ENCODE assay signal across 8 cellular contexts in the genomic region with DNA sequence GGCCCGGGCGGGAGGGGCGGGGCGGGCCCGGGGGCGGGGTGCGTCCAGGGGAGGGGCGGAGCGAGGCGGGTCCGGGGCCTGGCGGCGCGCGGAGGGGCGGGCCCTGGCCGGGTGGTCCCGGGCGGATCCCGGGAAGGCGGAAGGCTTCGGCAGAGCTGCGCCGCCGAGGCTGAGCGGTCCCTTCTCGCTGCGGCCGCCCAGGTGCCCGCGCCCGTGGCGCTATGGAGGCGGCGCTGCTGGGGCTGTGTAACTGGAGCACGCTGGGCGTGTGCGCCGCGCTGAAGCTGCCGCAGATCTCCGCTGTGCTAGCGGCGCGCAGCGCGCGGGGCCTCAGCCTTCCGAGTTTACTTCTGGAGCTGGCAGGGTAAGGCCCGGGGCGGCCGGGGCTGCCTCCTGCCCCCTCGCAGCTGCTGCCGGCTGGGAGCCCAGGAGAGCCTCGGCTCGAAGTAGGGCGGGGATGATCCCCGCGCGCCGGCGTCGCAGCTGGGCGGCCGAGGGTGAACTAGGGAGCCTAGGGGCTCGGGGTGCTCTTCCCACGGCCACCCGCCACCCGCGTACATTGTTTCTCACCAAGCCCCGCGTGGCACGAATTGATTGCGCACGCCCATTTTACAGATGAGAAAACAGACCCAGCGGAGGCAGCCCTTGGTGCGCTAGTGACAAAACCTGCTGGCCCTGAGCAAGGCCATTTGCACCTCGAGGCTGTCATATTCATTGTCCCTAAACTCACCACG. TPM values are rescaled to one million over a fixed set of nuclear protein-coding genes. Genes with fewer than 3 reads are reported as not detected.
DNase-seq lines count a peak whose midpoint lies in the region; ATAC-seq and TF ChIP-seq lines count a peak whose summit lies in the region.

SLC66A3 (plus strand) TSS at position 142 of the 734 bp plus-strand sequence; CDS start at position 222, 80 bp downstream.

- peak within 1 kb of the TSS; percentile 88 for H3K4me3 ChIP-seq in left ventricle myocardium inferior

- H3K36me3 Mint-ChIP-seq in activated naive CD4-positive, alpha-beta T cell treated with anti-CD3 and anti-CD28 coated beads, Interleukin-2, amount 50 U/mL, for 24 hours, result no peaks in the 10 kb centered on the region

- no peaks in the 10 kb centered on the region for H3K9me3 ChIP-seq in left ventricle myocardium inferior (replicated peaks)

- H3K27ac ChIP-seq in left ventricle myocardium inferior (replicated peaks), result peak within 1 kb of the TSS; percentile 97

- peak within 1 kb of the TSS; percentile 41 for H3K27ac Mint-ChIP-seq in activated naive CD4-positive, alpha-beta T cell treated with anti-CD3 and anti-CD28 coated beads, Interleukin-2, amount 50 U/mL, for 24 hours

- peaks cover 20% of the 10 kb centered on the region for H3K4me1 Mint-ChIP-seq in activated naive CD4-positive, alpha-beta T cell treated with anti-CD3 and anti-CD28 coated beads, Interleukin-2, amount 50 U/mL, for 24 hours

- H3K9me3 Mint-ChIP-seq in activated naive CD4-positive, alpha-beta T cell treated with anti-CD3 and anti-CD28 coated beads, Interleukin-2, amount 50 U/mL, for 24 hours, result no peaks in the 10 kb centered on the region

- peaks cover 27% of the 10 kb centered on the region for H3K4me1 ChIP-seq in left ventricle myocardium inferior

- no peaks in the 10 kb centered on the region for H3K27me3 ChIP-seq in left ventricle myocardium inferior (ENCODE audit: low read depth)

- intact Hi-C loops in left ventricle myocardium inferior (cut with micrococcal nuclease), result no loop called here

- ATAC-seq in GM19467 (IDR thresholded peaks at IDR 0.05; ENCODE audit: unreplicated experiment) (peak; percentile 80), HG03565 (IDR thresholded peaks at IDR 0.05; ENCODE audit: unreplicated experiment) (peak; percentile 83)

- H3K4me3 Mint-ChIP-seq in activated naive CD4-positive, alpha-beta T cell treated with anti-CD3 and anti-CD28 coated beads, Interleukin-2, amount 50 U/mL, for 24 hours, result peak within 1 kb of the TSS; percentile 84

- TF ChIP-seq CTCF in left ventricle myocardium inferior (IDR thresholded peaks at IDR 0.05; ENCODE audit: borderline replicate concordance), result peak; percentile 15

- DNase-seq in DMS79 (lab: John Stamatoyannopoulos, UW) (peak; percentile 81), NCI-H748 treated with DMSO at 0.1 percent for 48 hours (lab: John Stamatoyannopoulos, UW) (peak; percentile 87), left ventricle myocardium inferior (no peak), retina (peak; percentile 93), activated gamma-delta T cell treated with Interleukin-2 at 50 U/mL for 16 hours (no peak)

- no peaks in the 10 kb centered on the region for H3K36me3 ChIP-seq in left ventricle myocardium inferior

- H3K27me3 Mint-ChIP-seq in activated naive CD4-positive, alpha-beta T cell treated with anti-CD3 and anti-CD28 coated beads, Interleukin-2, amount 50 U/mL, for 24 hours, result no peaks in the 10 kb centered on the region

RNA-seq across cellular contexts. Expression of gene SLC66A3, which starts in this region (rescaled TPM):
- 7.8 TPM for total RNA-seq in left ventricle myocardium inferior

Comparison
In these comparisons a context has a peak if more than half of its experiments do, and no peak if none do; other contexts are left out.
1. DNase-seq: peak in DMS79 (single experiment), NCI-H748 treated with DMSO at 0.1 percent for 48 hours (single experiment) and retina (single experiment); none in left ventricle myocardium inferior (single experiment) and activated gamma-delta T cell treated with Interleukin-2 at 50 U/mL for 16 hours (single experiment).